Comparison of ENCODE assay signal across 13 cellular contexts in the genomic region with DNA sequence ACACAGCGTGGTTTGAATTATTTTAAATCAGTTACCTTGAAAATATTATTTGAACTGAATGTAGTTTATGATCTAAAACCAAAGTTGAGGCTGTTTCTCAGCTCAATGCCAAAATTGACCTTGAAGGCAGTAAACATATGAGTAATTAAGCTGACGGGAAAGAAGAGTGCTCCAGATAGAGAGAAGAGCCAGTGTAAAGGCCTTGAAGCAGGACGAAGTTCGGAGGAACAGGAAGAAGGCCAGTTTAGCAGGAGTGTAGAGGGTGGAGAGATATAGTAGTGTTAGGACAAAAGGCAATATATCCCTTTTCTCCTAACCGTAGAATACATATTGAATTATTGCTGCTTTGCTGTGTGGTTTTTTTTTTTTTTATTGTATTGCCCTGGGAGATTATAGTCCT.
"Had no signal": no experiment of that assay in that cellular context is flagged by ENCODE, and none has a peak within 500 bp of the region (broad histone marks: within the 10 kb centered on the region; RNA-seq: fewer than 3 reads in every experiment).

No MANE protein-coding gene starts in this region.

- H3K9me3 ChIP-seq: breast epithelium had no signal

- H3K27me3 ChIP-seq: breast epithelium had no signal

- H3K27me3 Mint-ChIP-seq: memory B cell had no signal

- H3K4me1 Mint-ChIP-seq: memory B cell, neural crest cell had no signal

- H3K4me3 Mint-ChIP-seq: memory B cell; neural crest cell; T-helper 2 cell treated with Interferon-gamma antibody and Interleukin-4, amounts not matched to agents 5 μg/mL and 100 μg/mL, for 36 hours had no signal

- DNase-seq: activated CD4-positive, alpha-beta T cell treated with anti-CD3 and anti-CD28 coated beads, Interleukin-2, amount 50 U/mL, for 1 hour; activated naive CD4-positive, alpha-beta T cell treated with anti-CD3 and anti-CD28 coated beads, Interleukin-2, amount 50 U/mL, for 16 hours; activated T-cell treated with anti-CD3 and anti-CD28 coated beads for 4 hours; effector CD4-positive, alpha-beta T cell; hippocampal formation; trophoblast cell had no signal

- H3K9me3 Mint-ChIP-seq: memory B cell; neural crest cell; T-helper 2 cell treated with Interferon-gamma antibody and Interleukin-4, amounts not matched to agents 5 μg/mL and 100 μg/mL, for 36 hours had no signal

- H3K4me3 ChIP-seq: breast epithelium, coronary artery, skin epidermis had no signal

- H3K27ac ChIP-seq: breast epithelium, coronary artery, epithelial cell of prostate, skin epidermis had no signal

- H3K4me1 ChIP-seq: breast epithelium had no signal

- H3K27ac Mint-ChIP-seq: T-helper 2 cell treated with Interferon-gamma antibody and Interleukin-4, amounts not matched to agents 5 μg/mL and 100 μg/mL, for 36 hours had no signal
